In the genomic region with DNA sequence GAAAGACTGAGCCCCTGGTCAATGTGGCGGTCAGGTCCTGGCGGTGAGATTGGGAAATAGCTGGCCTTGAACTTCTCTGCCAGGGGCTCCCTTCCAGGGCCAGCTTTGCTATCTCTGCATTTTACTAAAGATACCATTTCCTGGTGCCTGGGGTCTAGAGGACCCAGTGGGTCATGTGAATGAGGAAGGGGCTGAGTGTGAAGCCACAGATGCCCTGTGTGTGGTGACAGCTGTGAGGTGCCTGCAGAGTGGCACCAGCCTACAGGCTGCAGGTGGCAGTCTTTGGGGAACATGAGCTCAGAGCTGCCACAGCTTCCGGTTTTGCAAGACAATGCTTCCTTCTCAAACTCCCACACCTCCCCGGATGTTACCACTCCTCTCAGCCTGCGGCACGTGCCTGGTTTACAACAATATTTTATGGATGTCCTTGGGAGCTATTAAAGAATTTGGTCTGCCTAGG, we compare ENCODE assay signal across 7 cellular contexts. TPM values are rescaled to one million over a fixed set of nuclear protein-coding genes. Genes with fewer than 3 reads are reported as not detected.
DNase-seq lines count a peak whose midpoint lies in the region; ATAC-seq, FAIRE-seq and TF ChIP-seq lines count a peak whose summit lies in the region.

No MANE protein-coding gene starts in this region.

- no peak for FAIRE-seq in GM12892 (lab: Jason Lieb, UNC)

- TF ChIP-seq CTCF in brain microvascular endothelial cell (IDR thresholded peaks at IDR 0.05; ENCODE audit: low read depth, low read length, missing control alignments) (peak; percentile 13), neutrophil (IDR thresholded peaks at IDR 0.05) (peak; percentile 85)

- TF ChIP-seq POLR2A in GM12892 (IDR thresholded peaks at IDR 0.05; ENCODE audit: low read depth, low read length), result no peak

- H3K27ac ChIP-seq in brain microvascular endothelial cell (no peak overlapping the region), neutrophil (peak overlapping the region; percentile 95)

- H3K36me3 ChIP-seq in brain microvascular endothelial cell (replicated peaks) (no peaks in the 10 kb centered on the region), neutrophil (no peaks in the 10 kb centered on the region)

- ATAC-seq in HG02759 (IDR thresholded peaks at IDR 0.05; ENCODE audit: unreplicated experiment), result peak; percentile 68

- H3K4me3 ChIP-seq in brain microvascular endothelial cell (ENCODE audit: low read depth, low read length), result no peak overlapping the region
- peak overlapping the region; percentile 39 to 52 for H3K4me3 ChIP-seq in neutrophil (ENCODE audit: low read depth in 1 of 2, low read length in 1 of 2)

- H3K27me3 ChIP-seq in brain microvascular endothelial cell (replicated peaks) (peaks cover 13% of the 10 kb centered on the region), neutrophil (no peaks in the 10 kb centered on the region)

- in situ Hi-C loops in brain microvascular endothelial cell (cut with HindIII; ENCODE audit: low pct_ligation_motif_present, low sequenced_read_pairs), result no loop called here

- DNase-seq in GM12892 (ENCODE audit: insufficient read length) (peak; percentile 19), SIG-M5 (lab: John Stamatoyannopoulos, UW) (peak; percentile 95), brain microvascular endothelial cell (no peak), NCI-H1417 treated with DMSO at 0.1 percent for 48 hours (lab: John Stamatoyannopoulos, UW) (no peak), NCI-H1930 (lab: John Stamatoyannopoulos, UW) (no peak)

- H3K9me3 ChIP-seq in neutrophil, result no peaks in the 10 kb centered on the region

- H3K4me1 ChIP-seq in neutrophil (ENCODE audit: control insufficient read depth in 1 of 2, insufficient read depth in 1 of 2, low read depth in 1 of 2, low read length in 1 of 2), result peaks cover 56 to 58% of the 10 kb centered on the region in 2 experiments

RNA-seq across cellular contexts. Expression of gene MLNR, which starts 5.2 kb away (rescaled TPM):
- polyA plus RNA-seq in GM12892 (2012; ENCODE audit: missing spikeins), result 0.28 TPM

RNA-seq across cellular contexts. Expression of gene CDADC1, which starts 32.8 kb away (rescaled TPM):
- polyA plus RNA-seq in GM12892 (2012; ENCODE audit: missing spikeins), result 5.8 TPM

Comparison
In these comparisons a context has a peak if more than half of its experiments do, and no peak if none do; other contexts are left out.
1. DNase-seq: peak in GM12892 (single experiment) and SIG-M5 (single experiment); none in brain microvascular endothelial cell (single experiment), NCI-H1417 treated with DMSO at 0.1 percent for 48 hours (single experiment) and NCI-H1930 (0 of 2).